8 cellular contexts compared by ENCODE assay signal in the genomic region with DNA sequence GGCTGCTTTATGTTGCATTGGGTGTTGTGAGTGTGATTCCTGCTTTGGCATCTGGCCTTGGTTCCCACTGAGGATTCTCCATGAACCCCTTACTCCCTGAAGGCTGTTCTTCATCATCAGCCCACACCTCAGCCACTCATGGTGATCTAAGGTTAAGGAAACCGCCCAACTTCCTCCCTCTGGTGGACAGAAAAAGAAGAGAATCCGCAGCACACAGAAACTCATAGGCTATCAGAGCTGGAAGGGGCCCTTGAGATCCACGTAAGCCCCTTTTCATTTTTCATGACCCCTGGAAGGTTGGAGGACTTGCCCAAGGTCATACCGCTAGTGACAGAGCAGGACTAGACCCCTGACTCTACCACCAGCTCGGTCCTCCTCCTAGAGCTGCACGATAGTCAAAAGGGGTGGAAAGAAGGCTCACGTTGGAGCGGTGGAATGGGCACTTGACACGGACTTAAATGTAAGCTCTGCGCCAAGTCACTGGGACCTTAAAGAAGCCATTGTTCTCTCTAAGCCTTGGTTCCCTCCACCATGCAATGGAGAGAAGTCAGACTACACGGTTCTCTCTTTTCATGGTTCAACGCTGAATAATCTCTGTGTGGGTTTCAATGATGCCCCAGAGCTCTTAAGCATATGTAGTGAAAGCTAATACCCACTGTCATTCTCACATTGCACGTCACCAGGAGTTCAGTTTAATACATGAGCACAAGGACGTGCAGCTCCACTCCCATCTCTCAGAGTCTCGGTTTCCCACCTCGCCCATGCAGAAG.
A peak's percentile ranks its signal among the peaks of the same experiment; 100 is the strongest.
DNase-seq lines count a peak whose midpoint lies in the region; ATAC-seq and TF ChIP-seq lines count a peak whose summit lies in the region.

No MANE protein-coding gene starts in this region.

- no peaks in the 10 kb centered on the region for H3K27me3 Mint-ChIP-seq in activated CD8-positive, alpha-beta T cell treated with anti-CD3 and anti-CD28 coated beads for 36 hours

- intact Hi-C loops in activated CD8-positive, alpha-beta T cell treated with anti-CD3 and anti-CD28 coated beads for 36 hours (cut with micrococcal nuclease) = loop anchor here (5.0 kb wide), 2 partner anchors 32 to 97 kb away; a partner anchor contains a TSS

- no peak overlapping the region for H3K4me3 Mint-ChIP-seq in activated CD8-positive, alpha-beta T cell treated with anti-CD3 and anti-CD28 coated beads for 36 hours

- peaks cover 70% of the 10 kb centered on the region for H3K4me1 Mint-ChIP-seq in activated CD8-positive, alpha-beta T cell treated with anti-CD3 and anti-CD28 coated beads for 36 hours (ENCODE audit: low read depth)

- TF ChIP-seq CTCF in activated CD8-positive, alpha-beta T cell treated with anti-CD3 and anti-CD28 coated beads for 36 hours (IDR thresholded peaks at IDR 0.05) = peak; percentile 60

- DNase-seq in NCI-H82 (lab: John Stamatoyannopoulos, UW) (peak; percentile 14), NCI-H82 treated with DMSO at 0.1 percent for 48 hours (lab: John Stamatoyannopoulos, UW; ENCODE audit: unreplicated experiment) (no peak), iPS-NIHi7 (ENCODE audit: extremely low spot score) (peak; percentile 63), NCI-H1930 (lab: John Stamatoyannopoulos, UW) (no peak), HuH-7.5 (ENCODE audit: low spot score) (no peak), glomerular visceral epithelial cell (ENCODE audit: extremely low spot score) (no peak)
- peak; percentile 63 for DNase-seq in activated CD8-positive, alpha-beta T cell treated with anti-CD3 and anti-CD28 coated beads for 36 hours

- peak; percentile 40 for ATAC-seq in activated CD8-positive, alpha-beta T cell treated with anti-CD3 and anti-CD28 coated beads for 36 hours

- H3K27ac Mint-ChIP-seq in activated CD8-positive, alpha-beta T cell treated with anti-CD3 and anti-CD28 coated beads for 36 hours = no peak overlapping the region

- H3K9me3 Mint-ChIP-seq in activated CD8-positive, alpha-beta T cell treated with anti-CD3 and anti-CD28 coated beads for 36 hours = no peaks in the 10 kb centered on the region

- peaks cover 2% of the 10 kb centered on the region for H3K36me3 Mint-ChIP-seq in activated CD8-positive, alpha-beta T cell treated with anti-CD3 and anti-CD28 coated beads for 36 hours (ENCODE audit: low read depth)

- H3K36me3 ChIP-seq in KOPT-K1 (ENCODE audit: insufficient read depth, low read length) = peaks cover 20% of the 10 kb centered on the region; the same call in 1 of the 2 replicates

- H3K27ac ChIP-seq in KOPT-K1 (ENCODE audit: low read depth, low read length, poor library complexity, severe bottlenecking) = peak overlapping the region; percentile 80

- no peaks in the 10 kb centered on the region for H3K9me3 ChIP-seq in KOPT-K1 (ENCODE audit: insufficient read depth, low read length, poor library complexity, severe bottlenecking)

- CTCF ChIA-PET in activated CD8-positive, alpha-beta T cell treated with anti-CD3 and anti-CD28 coated beads for 36 hours (lab: Charles Lee) = interaction anchor here (0.6 to 13.2 kb wide), 47 partner anchors 10 to 291 kb away, joined by 3 to 149 read pairs (median 6); a partner anchor contains a TSS

- POLR2A ChIA-PET in activated CD8-positive, alpha-beta T cell treated with anti-CD3 and anti-CD28 coated beads for 36 hours (lab: Charles Lee) = interaction anchor here (0.9 to 1.8 kb wide), 5 partner anchors 31 to 98 kb away, joined by 3 to 13 read pairs (median 4); a partner anchor contains a TSS

Comparison
In these comparisons a context has a peak if more than half of its experiments do, and no peak if none do; other contexts are left out.
1. DNase-seq: peak in NCI-H82 (single experiment), activated CD8-positive, alpha-beta T cell treated with anti-CD3 and anti-CD28 coated beads for 36 hours (single experiment) and iPS-NIHi7 (single experiment); none in NCI-H82 treated with DMSO at 0.1 percent for 48 hours (single experiment), NCI-H1930 (0 of 2), HuH-7.5 (single experiment) and glomerular visceral epithelial cell (single experiment).